ENCODE assay signal across 20 cellular contexts in the genomic region with DNA sequence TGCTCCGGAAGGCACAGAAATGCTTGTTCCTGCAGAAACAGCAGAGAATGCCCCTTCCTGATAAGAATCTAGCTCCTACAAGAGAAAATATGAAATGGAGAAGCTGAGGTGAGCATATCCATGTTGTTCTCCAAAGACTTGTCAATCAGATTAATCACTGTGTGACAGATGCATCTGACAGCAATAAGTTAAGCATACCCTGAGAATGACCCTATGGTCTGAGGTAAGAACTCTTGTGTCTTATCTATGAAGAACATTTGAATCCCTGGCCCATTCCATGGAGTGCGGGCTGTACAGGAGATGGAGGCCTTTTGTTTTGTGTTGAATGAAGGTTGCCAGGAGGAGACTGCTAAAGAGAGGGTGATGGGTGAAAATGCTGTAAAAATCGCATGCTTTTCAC. TPM values are rescaled to one million over a fixed set of nuclear protein-coding genes. Genes with fewer than 3 reads are reported as not detected.
DNase-seq lines count a peak whose midpoint lies in the region; ATAC-seq, FAIRE-seq and TF ChIP-seq lines count a peak whose summit lies in the region.
"Had no signal": no experiment of that assay in that cellular context is flagged by ENCODE, and none has a peak within 500 bp of the region (broad histone marks: within the 10 kb centered on the region; RNA-seq: fewer than 3 reads in every experiment).

No MANE protein-coding gene starts in this region.

- H2AFZ ChIP-seq in GM23338: 0 out of 2 replicates have a peak overlapping the region, but pooled peaks have one; percentile 56
- H2AFZ ChIP-seq in K562 (ENCODE audit: low read depth, low read length): peak overlapping the region; percentile 35; the same call in 1 of the 2 replicates
- no peak overlapping the region for H2AFZ ChIP-seq in mesenchymal stem cell (ENCODE audit: low read depth, low read length)
- H2AFZ ChIP-seq in trophoblast cell (ENCODE audit: insufficient read depth, low read length, poor library complexity): no peak overlapping the region

- H3K36me3 Mint-ChIP-seq in GM23338 (ENCODE audit: low read depth): no peaks in the 10 kb centered on the region
- H3K36me3 Mint-ChIP-seq in activated T-helper 17 cell treated with anti-CD3 and anti-CD28 coated beads, Interleukin-2, amount 50 U/mL, for 72 hours (ENCODE audit: low read depth): no peaks in the 10 kb centered on the region
- no peaks in the 10 kb centered on the region for H3K36me3 Mint-ChIP-seq in activated CD4-positive, alpha-beta T cell treated with anti-CD3 and anti-CD28 coated beads, Interleukin-2, amount 10 ng/mL, durations not matched to agents 24 days and 14 days (ENCODE audit: low read depth)
- H3K36me3 Mint-ChIP-seq: CD4-positive, alpha-beta memory T cell had no signal

- H4K8ac ChIP-seq in mesenchymal stem cell (ENCODE audit: low read length) (no peak overlapping the region), trophoblast cell (ENCODE audit: low read depth, low read length) (no peak overlapping the region)

- no peaks in the 10 kb centered on the region for H4K20me1 ChIP-seq in GM23338 (replicated peaks; ENCODE audit: insufficient read depth)
- H4K20me1 ChIP-seq in K562 (replicated peaks; ENCODE audit: control insufficient read depth, insufficient read depth, low read length): no peaks in the 10 kb centered on the region

- no peak for TF ChIP-seq RAD21 in K562 (CRISPR knock-in tag; conservative IDR thresholded peaks at IDR 0.05 in 1 of 2, IDR thresholded peaks at IDR 0.05 in 1 of 2)

- TF ChIP-seq EP300 in K562 (IDR thresholded peaks at IDR 0.05; ENCODE audit: low read length): peak; percentile 78

- H3K79me2 ChIP-seq in GM23338 (replicated peaks; ENCODE audit: insufficient read depth) (no peaks in the 10 kb centered on the region), K562 (ENCODE audit: control insufficient read depth, insufficient read depth, low read length) (no peaks in the 10 kb centered on the region), trophoblast cell (ENCODE audit: control insufficient read depth, insufficient read depth, low read length, poor library complexity) (no peaks in the 10 kb centered on the region)

- H3K79me1 ChIP-seq in mesenchymal stem cell (replicated peaks; ENCODE audit: low read length, poor library complexity, severe bottlenecking) (no peaks in the 10 kb centered on the region), trophoblast cell (ENCODE audit: low read length) (no peaks in the 10 kb centered on the region)

- H3K9ac ChIP-seq in K562 (ENCODE audit: insufficient read depth in 1 of 2, low read depth in 2 of 2, low read length in 2 of 2) (no peak overlapping the region), mesenchymal stem cell (ENCODE audit: low read length) (no peak overlapping the region), trophoblast cell (ENCODE audit: low read length) (no peak overlapping the region)

- H3K4ac ChIP-seq in mesenchymal stem cell (ENCODE audit: low read depth in 1 of 2, low read length in 2 of 2) (no peak overlapping the region), trophoblast cell (ENCODE audit: low read depth, low read length) (no peak overlapping the region)

- H2BK5ac ChIP-seq in mesenchymal stem cell (ENCODE audit: low read depth, low read length, poor library complexity, severe bottlenecking) (no peak overlapping the region), trophoblast cell (ENCODE audit: low read depth, low read length, poor library complexity) (no peak overlapping the region)

- H3K27ac Mint-ChIP-seq in GM23338: no peak overlapping the region
- H3K27ac Mint-ChIP-seq in activated T-helper 17 cell treated with anti-CD3 and anti-CD28 coated beads, Interleukin-2, amount 50 U/mL, for 72 hours: no peak overlapping the region
- no peak overlapping the region for H3K27ac Mint-ChIP-seq in activated CD4-positive, alpha-beta T cell treated with anti-CD3 and anti-CD28 coated beads, Interleukin-2, amount 10 ng/mL, durations not matched to agents 24 days and 14 days
- H3K27ac Mint-ChIP-seq: CD4-positive, alpha-beta memory T cell had no signal

- H4K12ac ChIP-seq in trophoblast cell (ENCODE audit: low read depth, low read length): no peak overlapping the region

- H3K18ac ChIP-seq in mesenchymal stem cell (ENCODE audit: low read depth in 1 of 2, low read length in 2 of 2) (no peak overlapping the region), trophoblast cell (ENCODE audit: low read length) (no peak overlapping the region)

- no peaks in the 10 kb centered on the region for H3K9me3 ChIP-seq in K562 (replicated peaks; ENCODE audit: control insufficient read depth, insufficient read depth, low read depth, low read length)
- H3K9me3 ChIP-seq in mesenchymal stem cell (ENCODE audit: control insufficient read depth, low read length): no peaks in the 10 kb centered on the region
- no peaks in the 10 kb centered on the region for H3K9me3 ChIP-seq in trophoblast cell (ENCODE audit: insufficient read depth, low read depth, low read length)
- H3K9me3 ChIP-seq: A549 had no signal

- no peak for TF ChIP-seq CTCF in GM23338 (conservative IDR thresholded peaks at IDR 0.05; ENCODE audit: low read depth in 2 of 2)
- no peak for TF ChIP-seq CTCF in K562 (IDR thresholded peaks at IDR 0.05 in 2 of 3, conservative IDR thresholded peaks at IDR 0.05 in 1 of 3; ENCODE audit: insufficient read depth in 2 of 3, low read depth in 1 of 3, low read length in 3 of 3)

- H3K4me3 ChIP-seq in GM23338: no peak overlapping the region
- no peak overlapping the region for H3K4me3 ChIP-seq in K562
- no peak overlapping the region for H3K4me3 ChIP-seq in mesenchymal stem cell (ENCODE audit: insufficient read depth in 1 of 2, low read depth in 1 of 2, low read length in 2 of 2)
- no peak overlapping the region for H3K4me3 ChIP-seq in trophoblast cell (ENCODE audit: low read depth, low read length)
- H3K4me3 ChIP-seq: A549 had no signal

- no peaks in the 10 kb centered on the region for H3F3A ChIP-seq in GM23338 (replicated peaks; ENCODE audit: low read depth)

- H3K9me3 Mint-ChIP-seq in GM23338: no peaks in the 10 kb centered on the region; the same call in 2 of the 3 replicates
- no peaks in the 10 kb centered on the region for H3K9me3 Mint-ChIP-seq in activated T-helper 17 cell treated with anti-CD3 and anti-CD28 coated beads, Interleukin-2, amount 50 U/mL, for 72 hours
- no peaks in the 10 kb centered on the region for H3K9me3 Mint-ChIP-seq in activated CD4-positive, alpha-beta T cell treated with anti-CD3 and anti-CD28 coated beads, Interleukin-2, amount 10 ng/mL, durations not matched to agents 24 days and 14 days
- H3K9me3 Mint-ChIP-seq: H9 had no signal

- TF ChIP-seq POLR2A in K562 (conservative IDR thresholded peaks at IDR 0.05): no peak

- in situ Hi-C loops in K562 (cut with MboI): no loop called here

- H2BK15ac ChIP-seq in mesenchymal stem cell (ENCODE audit: low read depth, poor library complexity, severe bottlenecking): no peak overlapping the region

- no peaks in the 10 kb centered on the region for H3K9me2 ChIP-seq in GM23338 (ENCODE audit: insufficient read depth)

- H3K4me3 Mint-ChIP-seq in GM23338: no peak overlapping the region
- H3K4me3 Mint-ChIP-seq in activated T-helper 17 cell treated with anti-CD3 and anti-CD28 coated beads, Interleukin-2, amount 50 U/mL, for 72 hours: no peak overlapping the region
- no peak overlapping the region for H3K4me3 Mint-ChIP-seq in activated CD4-positive, alpha-beta T cell treated with anti-CD3 and anti-CD28 coated beads, Interleukin-2, amount 10 ng/mL, durations not matched to agents 24 days and 14 days
- H3K4me3 Mint-ChIP-seq: CD4-positive, alpha-beta memory T cell; H9 had no signal

- no TSS peak for BruUV-seq in K562 (replicated peaks; lab: Mats Ljungman, UMichigan)

- WGBS in K562 (ENCODE audit: insufficient coverage, low coverage, missing lambda C conversion rate): 0% methylated on average over 3 of the region's 3 CpGs
- 95% methylated on average over 2 of the region's 3 CpGs for WGBS in mesenchymal stem cell
- WGBS in trophoblast cell (ENCODE audit: extremely low coverage, insufficient coverage, insufficient read length): no CpG with 5 or more reads among the region's 3 CpGs

- DNase-seq in GM23338 (ENCODE audit: low spot score) (no peak), K562 (ENCODE audit: extremely low read depth in 1 of 4, low spot score in 3 of 4) (peak; percentile 20 to 77 (median 32)), mesenchymal stem cell (no peak), trophoblast cell (peak; percentile 38 to 42)
- DNase-seq in activated CD4-positive, alpha-beta T cell treated with anti-CD3 and anti-CD28 coated beads, Interleukin-2, amount 10 ng/mL, durations not matched to agents 24 days and 14 days: no peak
- DNase-seq: 8988T; C1 segment of cervical spinal cord; Calu3; CD4-positive, alpha-beta memory T cell; COR-L47; DMS53; DMS79 treated with DMSO at 0.1 percent for 48 hours; GF-D8; H9 had no signal

- H3K14ac ChIP-seq in mesenchymal stem cell (ENCODE audit: low read length in 2 of 2): no peak overlapping the region
- H3K14ac ChIP-seq in trophoblast cell (ENCODE audit: low read length): no peak overlapping the region

- H3K4me1 ChIP-seq in GM23338 (ENCODE audit: insufficient read depth) (peaks cover 5% of the 10 kb centered on the region), K562 (replicated peaks in 1 of 2; ENCODE audit: control insufficient read depth in 2 of 2, insufficient read depth in 2 of 2, low read length in 2 of 2) (peaks cover 18 to 19% of the 10 kb centered on the region in 2 experiments; a peak in 4 of 5 replicates), mesenchymal stem cell (ENCODE audit: control insufficient read depth, insufficient read depth, low read depth, low read length) (no peaks in the 10 kb centered on the region), trophoblast cell (ENCODE audit: control insufficient read depth in 1 of 2, insufficient read depth in 2 of 2, low read length in 2 of 2) (no peaks in the 10 kb centered on the region)
- H3K4me1 ChIP-seq: A549 had no signal

- no peaks in the 10 kb centered on the region for H3K9me1 ChIP-seq in K562 (ENCODE audit: control insufficient read depth, insufficient read depth, low read length)

- CTCF ChIA-PET in K562 (lab: Yijun Ruan, JAX; ENCODE audit: low intra/inter-chr PET ratio): no interaction called here

- H2AK5ac ChIP-seq in mesenchymal stem cell (ENCODE audit: low read length, severe bottlenecking): no peak overlapping the region
- no peak overlapping the region for H2AK5ac ChIP-seq in trophoblast cell (ENCODE audit: low read length)

- POLR2A ChIA-PET in K562 (lab: Yijun Ruan, JAX): no interaction called here

- no peak for ATAC-seq in GM23338
- peak; percentile 82 for ATAC-seq in K562
- no peak for ATAC-seq in HG03280 (IDR thresholded peaks at IDR 0.05; ENCODE audit: unreplicated experiment)
- ATAC-seq in activated T-helper 17 cell treated with anti-CD3 and anti-CD28 coated beads, Interleukin-2, amount 50 U/mL, for 72 hours (replicated peaks): no peak
- ATAC-seq: A549, HCT116 had no signal

- FAIRE-seq in K562 (lab: Jason Lieb, UNC): peak; percentile 90
- FAIRE-seq: A549, GM12891 had no signal

- H3K36me3 ChIP-seq in GM23338 (ENCODE audit: insufficient read depth): no peaks in the 10 kb centered on the region
- no peaks in the 10 kb centered on the region for H3K36me3 ChIP-seq in K562 (ENCODE audit: control insufficient read depth, insufficient read depth, low read length)
- H3K36me3 ChIP-seq in mesenchymal stem cell (ENCODE audit: control insufficient read depth in 1 of 2, insufficient read depth in 2 of 2, low read depth in 1 of 2, low read length in 2 of 2): no peaks in the 10 kb centered on the region
- no peaks in the 10 kb centered on the region for H3K36me3 ChIP-seq in trophoblast cell (ENCODE audit: control insufficient read depth in 1 of 2, insufficient read depth in 2 of 2, low read length in 2 of 2)

- H2BK120ac ChIP-seq in mesenchymal stem cell (ENCODE audit: low read depth, low read length) (peak overlapping the region; percentile 19), trophoblast cell (ENCODE audit: insufficient read depth, low read length, poor library complexity) (no peak overlapping the region)

- intact Hi-C loops in K562 (cut with micrococcal nuclease): no loop called here
- intact Hi-C loops in activated CD4-positive, alpha-beta T cell treated with anti-CD3 and anti-CD28 coated beads, Interleukin-2, amount 10 ng/mL, durations not matched to agents 24 days and 14 days (cut with micrococcal nuclease): no loop called here

- H3K4me2 ChIP-seq in GM23338 (no peak overlapping the region), K562 (ENCODE audit: insufficient read depth, low read length) (peak overlapping the region; percentile 39), mesenchymal stem cell (ENCODE audit: low read length, poor library complexity, severe bottlenecking) (no peak overlapping the region), trophoblast cell (ENCODE audit: low read length) (no peak overlapping the region)
- H3K4me2 ChIP-seq: A549 had no signal

- H2BK12ac ChIP-seq in mesenchymal stem cell (ENCODE audit: low read length in 2 of 2): no peak overlapping the region
- no peak overlapping the region for H2BK12ac ChIP-seq in trophoblast cell (ENCODE audit: low read length)

- H3K27me3 ChIP-seq in GM23338 (ENCODE audit: insufficient read depth): no peaks in the 10 kb centered on the region
- H3K27me3 ChIP-seq in K562 (ENCODE audit: control insufficient read depth in 2 of 2, insufficient read depth in 2 of 2, low read length in 2 of 2): no peaks in the 10 kb centered on the region
- no peaks in the 10 kb centered on the region for H3K27me3 ChIP-seq in mesenchymal stem cell (ENCODE audit: control insufficient read depth in 1 of 2, insufficient read depth in 1 of 2, low read length in 2 of 2)
- H3K27me3 ChIP-seq in trophoblast cell (ENCODE audit: insufficient read depth, low read length): no peaks in the 10 kb centered on the region

- H3K27ac ChIP-seq in GM23338 (ENCODE audit: low read depth) (no peak overlapping the region), K562 (ENCODE audit: extremely low read depth, low read depth, low read length) (peak overlapping the region; percentile 23), mesenchymal stem cell (ENCODE audit: low read length, poor library complexity, severe bottlenecking) (no peak overlapping the region), trophoblast cell (ENCODE audit: low read depth, low read length) (no peak overlapping the region)
- H3K27ac ChIP-seq: A549 had no signal

- peaks cover 6% of the 10 kb centered on the region; the same call in 2 of the 3 replicates for H3K4me1 Mint-ChIP-seq in GM23338
- no peaks in the 10 kb centered on the region for H3K4me1 Mint-ChIP-seq in activated T-helper 17 cell treated with anti-CD3 and anti-CD28 coated beads, Interleukin-2, amount 50 U/mL, for 72 hours
- no peaks in the 10 kb centered on the region for H3K4me1 Mint-ChIP-seq in activated CD4-positive, alpha-beta T cell treated with anti-CD3 and anti-CD28 coated beads, Interleukin-2, amount 10 ng/mL, durations not matched to agents 24 days and 14 days
- H3K4me1 Mint-ChIP-seq: CD4-positive, alpha-beta memory T cell had no signal

- H3K23ac ChIP-seq in mesenchymal stem cell (ENCODE audit: low read length in 2 of 2) (no peak overlapping the region), trophoblast cell (ENCODE audit: low read length) (no peak overlapping the region)

- no peaks in the 10 kb centered on the region for H3K27me3 Mint-ChIP-seq in GM23338 (ENCODE audit: insufficient read depth, low read depth, poor library complexity)
- H3K27me3 Mint-ChIP-seq in activated T-helper 17 cell treated with anti-CD3 and anti-CD28 coated beads, Interleukin-2, amount 50 U/mL, for 72 hours: peaks cover 3% of the 10 kb centered on the region
- H3K27me3 Mint-ChIP-seq in activated CD4-positive, alpha-beta T cell treated with anti-CD3 and anti-CD28 coated beads, Interleukin-2, amount 10 ng/mL, durations not matched to agents 24 days and 14 days: peaks cover 1% of the 10 kb centered on the region

- H4K91ac ChIP-seq in mesenchymal stem cell (ENCODE audit: low read length) (peak overlapping the region; percentile 68), trophoblast cell (ENCODE audit: low read depth, low read length) (no peak overlapping the region)

RNA-seq across cellular contexts. Expression of gene ASB5, which starts 21.5 kb away (rescaled TPM):
- total RNA-seq in GM23338 (2014; rRNA removed; shearing (Covaris generic)): not detected in 2 replicates
- polyA plus RNA-seq in GM23338 (2016; fragmentation: Nextera tagmentation; extraction: Ambion mirVana) (not detected in 2 replicates), K562 (2011; rRNA removed) (not detected in 2 replicates), K562 (2014; fragmentation: Illumina TruSeq; extraction: Trizol) (not detected in 2 replicates), K562 (2014; fragmentation: Nextera tagmentation; extraction: Ambion mirVana) (not detected), K562 (2014; rRNA removed) (not detected in 2 replicates)
- not detected in 2 replicates for total RNA-seq in K562 (2011; cell fraction: chromatin; rRNA removed; ENCODE audit: low replicate concordance)
- total RNA-seq in K562 (2011; cell fraction: nucleolus; rRNA removed): 0.39 TPM in 1 of 2 replicates, not detected in the other
- 1.3 TPM in 1 of 2 replicates, not detected in the other for total RNA-seq in K562 (2011; cell fraction: nucleoplasm; rRNA removed)
- total RNA-seq in K562 (2014; rRNA removed) (not detected in 2 replicates), K562 (2014; rRNA removed; fragmentation: Illumina TruSeq; extraction: Trizol) (not detected in 2 replicates), K562 (2015; rRNA removed; fragmentation: Illumina TruSeq; extraction: Trizol) (not detected in 2 replicates), K562 (2021) (not detected in 2 replicates)
- not detected in 2 replicates for polyA plus RNA-seq in K562 (2011; cell fraction: cytosol; rRNA removed)
- not detected in 2 replicates for polyA plus RNA-seq in K562 (2011; cell fraction: nucleus; rRNA removed)
- not detected in 2 replicates for polyA plus RNA-seq in K562 (2012)
- not detected in 2 replicates for polyA minus RNA-seq in K562 (2011; rRNA and poly(A)+ RNA removed)
- polyA minus RNA-seq in K562 (2011; cell fraction: cytosol; rRNA and poly(A)+ RNA removed): not detected in 2 replicates
- polyA minus RNA-seq in K562 (2011; cell fraction: nucleus; rRNA and poly(A)+ RNA removed): not detected in 2 replicates
- polyA plus RNA-seq in mesenchymal stem cell (2013, experiment 1 of 2): 0.03 TPM
- polyA plus RNA-seq in mesenchymal stem cell (2013, experiment 2 of 2): 0.01 TPM
- polyA plus RNA-seq in trophoblast cell (2013): 0.12 and 0.16 TPM in 2 replicates
- total RNA-seq in activated T-helper 17 cell treated with anti-CD3 and anti-CD28 coated beads, Interleukin-2, amount 50 U/mL, for 72 hours: not detected
- total RNA-seq in activated CD4-positive, alpha-beta T cell treated with anti-CD3 and anti-CD28 coated beads, Interleukin-2, amount 10 ng/mL, durations not matched to agents 24 days and 14 days: not detected in 2 replicates
- total RNA-seq: Calu3; CD4-positive, alpha-beta memory T cell; G401; H9 had no signal
- polyA plus RNA-seq: A549; CD4-positive, alpha-beta memory T cell had no signal

RNA-seq across cellular contexts. Expression of gene SPCS3, which starts 29.2 kb away (rescaled TPM):
- 79.9 and 90.3 TPM in 2 replicates for total RNA-seq in GM23338 (2014; rRNA removed; shearing (Covaris generic))
- polyA plus RNA-seq in GM23338 (2016; fragmentation: Nextera tagmentation; extraction: Ambion mirVana): 62.5 and 67.7 TPM in 2 replicates
- total RNA-seq in K562 (2011; cell fraction: chromatin; rRNA removed; ENCODE audit: low replicate concordance): 74.2 and 192 TPM in 2 replicates
- 80.8 and 84.5 TPM in 2 replicates for total RNA-seq in K562 (2011; cell fraction: nucleolus; rRNA removed)
- total RNA-seq in K562 (2011; cell fraction: nucleoplasm; rRNA removed): 128 and 217 TPM in 2 replicates
- 66.6 and 101 TPM in 2 replicates for total RNA-seq in K562 (2014; rRNA removed)
- total RNA-seq in K562 (2014; rRNA removed; fragmentation: Illumina TruSeq; extraction: Trizol): 154 and 168 TPM in 2 replicates
- 124 and 133 TPM in 2 replicates for total RNA-seq in K562 (2015; rRNA removed; fragmentation: Illumina TruSeq; extraction: Trizol)
- 196 and 217 TPM in 2 replicates for total RNA-seq in K562 (2021)
- 94.9 and 119 TPM in 2 replicates for polyA plus RNA-seq in K562 (2011; rRNA removed)
- 20.7 and 41.3 TPM in 2 replicates for polyA plus RNA-seq in K562 (2011; cell fraction: cytosol; rRNA removed)
- polyA plus RNA-seq in K562 (2011; cell fraction: nucleus; rRNA removed): 59.0 and 73.2 TPM in 2 replicates
- 85.5 and 87.4 TPM in 2 replicates for polyA plus RNA-seq in K562 (2012)
- 71.2 and 85.4 TPM in 2 replicates for polyA plus RNA-seq in K562 (2014; fragmentation: Illumina TruSeq; extraction: Trizol)
- polyA plus RNA-seq in K562 (2014; fragmentation: Nextera tagmentation; extraction: Ambion mirVana): 10 to 100 TPM; 71.4 to 80.2 TPM
- polyA plus RNA-seq in K562 (2014; rRNA removed): 64.6 and 73.9 TPM in 2 replicates
- polyA minus RNA-seq in K562 (2011; rRNA and poly(A)+ RNA removed): 81.1 and 93.9 TPM in 2 replicates
- 39.5 and 49.4 TPM in 2 replicates for polyA minus RNA-seq in K562 (2011; cell fraction: cytosol; rRNA and poly(A)+ RNA removed)
- 87.2 and 126 TPM in 2 replicates for polyA minus RNA-seq in K562 (2011; cell fraction: nucleus; rRNA and poly(A)+ RNA removed)
- 77.8 TPM for polyA plus RNA-seq in mesenchymal stem cell (2013, experiment 1 of 2)
- polyA plus RNA-seq in mesenchymal stem cell (2013, experiment 2 of 2): 81.6 TPM
- polyA plus RNA-seq in trophoblast cell (2013): 161 and 205 TPM in 2 replicates
- 100 to 1,000 TPM; 105 to 153 TPM for total RNA-seq in activated T-helper 17 cell treated with anti-CD3 and anti-CD28 coated beads, Interleukin-2, amount 50 U/mL, for 72 hours
- 186 and 200 TPM in 2 replicates for total RNA-seq in activated CD4-positive, alpha-beta T cell treated with anti-CD3 and anti-CD28 coated beads, Interleukin-2, amount 10 ng/mL, durations not matched to agents 24 days and 14 days

Comparison
In these comparisons a context has a peak if more than half of its experiments do, and no peak if none do; other contexts are left out.
1. DNase-seq: peak in K562 (4 of 4) and trophoblast cell (2 of 2); none in GM23338 (single experiment), mesenchymal stem cell (single experiment) and activated CD4-positive, alpha-beta T cell treated with anti-CD3 and anti-CD28 coated beads, Interleukin-2, amount 10 ng/mL, durations not matched to agents 24 days and 14 days (single experiment).
2. H2AFZ ChIP-seq: peak in GM23338 (single experiment) and K562 (single experiment); none in mesenchymal stem cell (single experiment) and trophoblast cell (single experiment).